In genomic region chr4:117357422-117357821, GRCh38 we compare ENCODE assay signal across 1 cellular context.
TF ChIP-seq lines count a peak whose summit lies in the region.

No MANE protein-coding gene starts in this region.

TF ChIP-seq in GM23338, 12 proteins besides CTCF, POLR2A, EP300 and RAD21 (continued from another document):
- TF ChIP-seq EZH2phosphoT487 (IDR thresholded peaks at IDR 0.05; ENCODE audit: unreplicated experiment) (no peak), ZNF331 (CRISPR knock-in tag; IDR thresholded peaks at IDR 0.05; ENCODE audit: low read depth) (no peak), REST (IDR thresholded peaks at IDR 0.05; ENCODE audit: unreplicated experiment) (no peak), JUNB (IDR thresholded peaks at IDR 0.05; ENCODE audit: unreplicated experiment) (no peak)
